In the genomic region with DNA sequence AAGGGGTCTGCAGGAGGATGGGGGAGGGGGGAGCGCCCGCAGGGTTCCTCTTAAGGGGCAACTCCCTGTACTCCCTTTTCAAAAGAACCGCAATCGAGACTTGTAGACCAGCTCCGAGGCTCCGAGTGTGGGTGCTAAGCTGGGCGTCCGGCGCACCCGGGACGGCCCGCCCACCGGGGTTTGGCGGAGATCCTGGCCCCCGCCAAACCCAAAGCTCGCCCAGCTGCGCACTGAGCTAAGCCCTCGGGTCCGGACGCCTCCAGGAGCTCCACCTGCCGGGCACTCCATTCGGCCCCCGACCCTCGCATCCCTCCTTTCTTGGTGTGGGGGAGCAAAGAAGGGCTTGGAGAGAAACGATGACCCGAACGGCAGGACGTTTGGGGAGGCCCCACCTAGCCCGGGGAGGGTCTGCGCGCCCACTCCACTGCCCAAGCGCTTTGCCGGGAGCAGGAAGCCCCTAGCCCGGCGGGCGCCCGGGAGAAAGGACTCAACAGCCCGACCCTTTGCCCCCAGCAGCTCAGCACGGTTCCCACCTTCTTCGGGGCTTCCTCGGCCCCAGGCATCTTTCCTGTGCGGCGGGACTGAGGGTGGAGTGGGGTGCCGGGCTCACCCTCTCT, we compare ENCODE assay signal across 8 cellular contexts. TPM values are rescaled to one million over a fixed set of nuclear protein-coding genes. Genes with fewer than 3 reads are reported as not detected.
DNase-seq lines count a peak whose midpoint lies in the region; ATAC-seq and TF ChIP-seq lines count a peak whose summit lies in the region.

No MANE protein-coding gene starts in this region.

- H3K9ac ChIP-seq in NT2/D1 (ENCODE audit: insufficient read length, low read depth) (peak overlapping the region; percentile 67), fibroblast of lung (ENCODE audit: insufficient read depth, low read length) (peak overlapping the region; percentile 54)

- H2AFZ ChIP-seq in fibroblast of lung (ENCODE audit: low read length) (no peak overlapping the region), neuron (ENCODE audit: low read depth, low read length) (peak overlapping the region; percentile 34)

- DNase-seq in BE2C (no peak), NT2/D1 (ENCODE audit: low read depth, low spot score) (no peak), fibroblast of lung (ENCODE audit: low read depth in 2 of 2) (peak in 1 of 2 donors; percentile 33), cortex of kidney (lab: John Stamatoyannopoulos, UW) (no peak), KG1 (lab: John Stamatoyannopoulos, UW) (no peak)
- DNase-seq in activated naive CD4-positive, alpha-beta T cell treated with Interleukin-2 at 50 U/mL for 16 hours = no peak

- H3K27me3 ChIP-seq in BE2C (peaks cover 38% of the 10 kb centered on the region), NT2/D1 (ENCODE audit: insufficient read depth, insufficient read length) (peaks cover 45% of the 10 kb centered on the region), fibroblast of lung (ENCODE audit: control insufficient read depth, insufficient read depth, low read length) (peaks cover 20% of the 10 kb centered on the region), neuron (ENCODE audit: insufficient read depth, low read length) (peaks cover 52% of the 10 kb centered on the region)

- H3K79me2 ChIP-seq in fibroblast of lung (ENCODE audit: control insufficient read depth, insufficient read depth, low read length) = no peaks in the 10 kb centered on the region

- TF ChIP-seq CTCF in BE2C (IDR thresholded peaks at IDR 0.05; ENCODE audit: low read depth, low read length) (peak; percentile 16; the same call in 1 of the 2 replicates), fibroblast of lung (conservative IDR thresholded peaks at IDR 0.05 in 1 of 2, IDR thresholded peaks at IDR 0.05 in 1 of 2; ENCODE audit: low read depth in 1 of 2, low read length in 2 of 2) (peak in 1 of 2 donors; percentile 23)

- H3K4me3 ChIP-seq in BE2C (ENCODE audit: low read depth, low read length) (peak overlapping the region; percentile 12), NT2/D1 (ENCODE audit: insufficient read length, low read depth) (peak overlapping the region; percentile 54), fibroblast of lung (replicated peaks in 1 of 4; ENCODE audit: control extremely low read depth in 1 of 4, insufficient read depth in 1 of 4, low read depth in 3 of 4, low read length in 4 of 4) (peak overlapping the region; percentile 19 to 54 (median 36)), neuron (ENCODE audit: low read length) (peak overlapping the region; percentile 33)

- no peaks in the 10 kb centered on the region for H3K36me3 ChIP-seq in BE2C
- H3K36me3 ChIP-seq in NT2/D1 (ENCODE audit: insufficient read depth, insufficient read length, low read length) = peaks cover under 1% of the 10 kb centered on the region
- H3K36me3 ChIP-seq in fibroblast of lung (ENCODE audit: control insufficient read depth, insufficient read depth, low read length) = no peaks in the 10 kb centered on the region
- H3K36me3 ChIP-seq in neuron (ENCODE audit: insufficient read depth, low read length) = no peaks in the 10 kb centered on the region

- ATAC-seq in HG03045 (IDR thresholded peaks at IDR 0.05; ENCODE audit: unreplicated experiment) = no peak

- H3K9me3 ChIP-seq in BE2C = no peaks in the 10 kb centered on the region
- H3K9me3 ChIP-seq in NT2/D1 (ENCODE audit: insufficient read depth, low read length) = no peaks in the 10 kb centered on the region
- no peaks in the 10 kb centered on the region for H3K9me3 ChIP-seq in fibroblast of lung (ENCODE audit: control insufficient read depth, insufficient read depth, low read depth, low read length)
- H3K9me3 ChIP-seq in neuron (ENCODE audit: low read length) = no peaks in the 10 kb centered on the region

- no peaks in the 10 kb centered on the region for H4K20me1 ChIP-seq in fibroblast of lung (ENCODE audit: control insufficient read depth, extremely low read depth, insufficient read depth, low read length)

- H3K4me2 ChIP-seq in fibroblast of lung (ENCODE audit: extremely low read depth, insufficient read depth, low read length) = peak overlapping the region; percentile 27

- no peaks in the 10 kb centered on the region for H3K4me1 ChIP-seq in BE2C
- H3K4me1 ChIP-seq in NT2/D1 (ENCODE audit: insufficient read depth, insufficient read length) = peaks cover 2% of the 10 kb centered on the region
- peaks cover 24% of the 10 kb centered on the region for H3K4me1 ChIP-seq in fibroblast of lung (ENCODE audit: control insufficient read depth, extremely low read depth, insufficient read depth, low read length)
- H3K4me1 ChIP-seq in neuron (ENCODE audit: insufficient read depth, low read length) = peaks cover 17% of the 10 kb centered on the region

- H3K27ac ChIP-seq in fibroblast of lung (ENCODE audit: insufficient read depth, low read length) = no peak overlapping the region

RNA-seq across cellular contexts. Expression of a gene that starts 0.6 kb away (rescaled TPM):
- polyA plus RNA-seq in BE2C (2012; ENCODE audit: insufficient read depth, insufficient read length, low read depth) = 1.4 TPM
- total RNA-seq in fibroblast of lung = 0.17 and 0.77 TPM in 2 replicates
- 0.43 and 9.6 TPM in 2 replicates for polyA plus RNA-seq in fibroblast of lung
- 0.38 and 8.2 TPM in 2 replicates for polyA plus RNA-seq in fibroblast of lung (2012)
- polyA minus RNA-seq in fibroblast of lung (ENCODE audit: low replicate concordance) = 1.1 and 33.0 TPM in 2 replicates
